11 cellular contexts compared by ENCODE assay signal in the genomic region with DNA sequence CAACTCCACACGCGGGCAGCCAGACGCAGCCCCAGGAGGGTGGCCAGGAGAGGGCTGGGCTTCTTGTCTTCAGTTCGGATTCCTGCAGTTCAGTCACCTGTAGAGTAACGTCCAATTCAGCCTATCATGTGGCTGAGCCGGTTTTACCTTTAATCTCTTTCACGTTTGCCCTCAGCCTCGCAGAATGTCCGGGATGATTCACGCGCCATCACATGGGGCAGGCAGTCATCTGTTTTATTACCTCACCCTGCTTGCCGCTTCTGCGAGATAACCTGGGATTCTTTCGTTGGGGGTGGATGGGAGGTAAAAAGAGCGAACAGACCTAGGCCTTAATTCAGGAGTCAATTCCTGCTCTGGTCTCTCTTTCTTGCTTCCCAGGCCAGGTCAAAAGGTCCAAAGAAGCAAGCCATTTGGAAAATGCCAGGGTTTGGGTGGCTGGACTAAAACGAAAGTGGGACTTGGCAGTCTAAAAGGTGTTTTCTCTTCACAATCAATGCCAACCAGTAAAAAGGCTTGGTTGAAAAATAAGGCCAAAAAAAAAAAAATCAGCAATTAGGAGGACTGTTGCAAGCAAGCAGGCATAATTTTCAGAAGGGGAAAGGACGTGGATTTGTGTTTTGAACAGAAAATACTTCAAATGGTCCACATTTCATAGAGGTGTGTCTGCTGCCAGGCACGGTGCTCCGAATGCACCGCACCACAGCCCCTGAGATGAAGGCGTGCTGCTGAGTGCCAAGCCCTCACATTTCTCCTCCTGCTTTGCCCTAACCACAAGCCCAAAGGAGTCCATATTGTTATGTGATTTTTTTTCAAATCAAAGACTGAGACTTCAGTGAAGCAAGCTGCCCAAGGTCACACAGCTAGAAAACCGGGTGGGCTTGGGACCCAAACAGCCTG. TPM values are rescaled to one million over a fixed set of nuclear protein-coding genes. Genes with fewer than 3 reads are reported as not detected.
DNase-seq lines count a peak whose midpoint lies in the region; ATAC-seq and TF ChIP-seq lines count a peak whose summit lies in the region.
"Had no signal": no experiment of that assay in that cellular context is flagged by ENCODE, and none has a peak within 500 bp of the region (broad histone marks: within the 10 kb centered on the region; RNA-seq: fewer than 3 reads in every experiment).

No MANE protein-coding gene starts in this region.

- H3K23ac ChIP-seq in mesenchymal stem cell (ENCODE audit: low read length in 2 of 2) = no peak overlapping the region

- H3K4me3 ChIP-seq in mesenchymal stem cell (ENCODE audit: insufficient read depth in 1 of 2, low read depth in 1 of 2, low read length in 2 of 2) = no peak overlapping the region
- H3K4me3 ChIP-seq in upper lobe of right lung = peak overlapping the region; percentile 25
- H3K4me3 ChIP-seq: coronary artery had no signal

- H3K4ac ChIP-seq in mesenchymal stem cell (ENCODE audit: low read depth in 1 of 2, low read length in 2 of 2) = no peak overlapping the region

- H2BK15ac ChIP-seq in mesenchymal stem cell (ENCODE audit: low read depth, poor library complexity, severe bottlenecking) = no peak overlapping the region

- peak overlapping the region; percentile 6 for H2AK5ac ChIP-seq in mesenchymal stem cell (ENCODE audit: low read length, severe bottlenecking)

- H3K27ac ChIP-seq in cingulate gyrus (ENCODE audit: low read depth, low read length) (peak overlapping the region; percentile 25), mesenchymal stem cell (ENCODE audit: low read length, poor library complexity, severe bottlenecking) (peak overlapping the region; percentile 76), upper lobe of right lung (peak overlapping the region; percentile 61)
- H3K27ac ChIP-seq: coronary artery had no signal

- WGBS in mesenchymal stem cell = 76% methylated on average over 21 of the region's 22 CpGs

- intact Hi-C loops in upper lobe of right lung (cut with DNase I) = no loop called here

- peak; percentile 49 for ATAC-seq in upper lobe of right lung

- no peak overlapping the region for H3K14ac ChIP-seq in mesenchymal stem cell (ENCODE audit: low read length in 2 of 2)

- peak overlapping the region; percentile 36 for H3K4me2 ChIP-seq in mesenchymal stem cell (ENCODE audit: low read length, poor library complexity, severe bottlenecking)

- no peak overlapping the region for H2BK12ac ChIP-seq in mesenchymal stem cell (ENCODE audit: low read length in 2 of 2)

- no peak for TF ChIP-seq CTCF in upper lobe of right lung (IDR thresholded peaks at IDR 0.05)

- no peaks in the 10 kb centered on the region for H3K79me1 ChIP-seq in mesenchymal stem cell (replicated peaks; ENCODE audit: low read length, poor library complexity, severe bottlenecking)

- H3K4me1 ChIP-seq in mesenchymal stem cell (ENCODE audit: control insufficient read depth, insufficient read depth, low read depth, low read length) = peaks cover 16% of the 10 kb centered on the region
- no peaks in the 10 kb centered on the region for H3K4me1 ChIP-seq in upper lobe of right lung

- H3K9me3 ChIP-seq in mesenchymal stem cell (ENCODE audit: control insufficient read depth, low read length) (peaks cover 26% of the 10 kb centered on the region), upper lobe of right lung (no peaks in the 10 kb centered on the region)

- H4K8ac ChIP-seq in mesenchymal stem cell (ENCODE audit: low read length) = no peak overlapping the region

- DNase-seq in LoVo (ENCODE audit: low spot score) (peak; percentile 94), mesenchymal stem cell (no peak), upper lobe of right lung (no peak), NCI-H82 treated with DMSO at 0.1 percent for 48 hours (lab: John Stamatoyannopoulos, UW; ENCODE audit: unreplicated experiment) (no peak), epidermal melanocyte (ENCODE audit: insufficient read length, low spot score) (no peak), NCI-H128 (lab: John Stamatoyannopoulos, UW; ENCODE audit: unreplicated experiment) (no peak)
- DNase-seq: activated effector memory CD4-positive, alpha-beta T cell treated with anti-CD3 and anti-CD28 coated beads, Interleukin-2, amount 50 U/mL, for 16 hours; stimulated activated CD4-positive, alpha-beta T cell treated with anti-CD3 and anti-CD28 coated beads, Interleukin-15, amount 100 ng/mL, for 24 hours; stimulated activated naive CD4-positive, alpha-beta T cell treated with Interleukin-2 at 50 U/mL for 16 hours had no signal

- H2BK120ac ChIP-seq in mesenchymal stem cell (ENCODE audit: low read depth, low read length) = no peak overlapping the region

- H3K27me3 ChIP-seq in mesenchymal stem cell (ENCODE audit: control insufficient read depth in 1 of 2, insufficient read depth in 1 of 2, low read length in 2 of 2) (peaks cover 18 to 29% of the 10 kb centered on the region in 2 experiments), upper lobe of right lung (peaks cover 16% of the 10 kb centered on the region)

- no peaks in the 10 kb centered on the region for H3K36me3 ChIP-seq in mesenchymal stem cell (ENCODE audit: control insufficient read depth in 1 of 2, insufficient read depth in 2 of 2, low read depth in 1 of 2, low read length in 2 of 2)
- H3K36me3 ChIP-seq in upper lobe of right lung = no peaks in the 10 kb centered on the region

- no peak overlapping the region for H4K91ac ChIP-seq in mesenchymal stem cell (ENCODE audit: low read length)

- no peak overlapping the region for H3K18ac ChIP-seq in mesenchymal stem cell (ENCODE audit: low read depth in 1 of 2, low read length in 2 of 2)

- no peak overlapping the region for H2AFZ ChIP-seq in mesenchymal stem cell (ENCODE audit: low read depth, low read length)

- no peak overlapping the region for H2BK5ac ChIP-seq in mesenchymal stem cell (ENCODE audit: low read depth, low read length, poor library complexity, severe bottlenecking)

- no peak overlapping the region for H3K9ac ChIP-seq in mesenchymal stem cell (ENCODE audit: low read length)

RNA-seq across cellular contexts. Expression of a gene that starts 2.8 kb away (rescaled TPM):
- 0.87 TPM for polyA plus RNA-seq in mesenchymal stem cell (2013, experiment 1 of 2)
- 0.82 TPM for polyA plus RNA-seq in mesenchymal stem cell (2013, experiment 2 of 2)
- total RNA-seq in upper lobe of right lung = 94.2 TPM

Comparison
In these comparisons a context has a peak if more than half of its experiments do, and no peak if none do; other contexts are left out.
1. H3K27ac ChIP-seq: peak in every context shown above with its lines; median percentile 76 in mesenchymal stem cell; 61 in upper lobe of right lung; 25 in cingulate gyrus.